ENCODE assay signal across 24 cellular contexts in genomic region chr14:69755784-69756183, GRCh38. TPM values are rescaled to one million over a fixed set of nuclear protein-coding genes. Genes with fewer than 3 reads are reported as not detected.
DNase-seq lines count a peak whose midpoint lies in the region; ATAC-seq and TF ChIP-seq lines count a peak whose summit lies in the region.
"Had no signal": no experiment of that assay in that cellular context is flagged by ENCODE, and none has a peak within 500 bp of the region (broad histone marks: within the 10 kb centered on the region; RNA-seq: fewer than 3 reads in every experiment).

No MANE protein-coding gene starts in this region.

- no peaks in the 10 kb centered on the region for H3K27me3 ChIP-seq in Peyer's patch
- H3K27me3 ChIP-seq: SJCRH30 had no signal

- H3K27me3 Mint-ChIP-seq in progenitor cell of endocrine pancreas: no peaks in the 10 kb centered on the region
- H3K27me3 Mint-ChIP-seq: B cell; effector memory CD8-positive, alpha-beta T cell had no signal

- H3K4me3 ChIP-seq in HFF-Myc (replicated peaks; ENCODE audit: low read depth, low read length) (no peak overlapping the region), Peyer's patch (no peak overlapping the region)
- H3K4me3 ChIP-seq: SJCRH30 had no signal

- no peak overlapping the region for H3K4me3 Mint-ChIP-seq in progenitor cell of endocrine pancreas (ENCODE audit: low read depth)
- H3K4me3 Mint-ChIP-seq: activated T-helper 1 cell treated with anti-CD3 and anti-CD28 coated beads, Interleukin-12 subunit alpha, Interleukin-12 subunit beta, Interleukin-2, Interleukin-4 antibody, amounts not matched to agents 30 ng/mL and 10 ng/mL and 1 ng/mL, durations not matched to agents 14 hours and 24 hours and 36 hours; B cell; effector memory CD8-positive, alpha-beta T cell; stimulated activated effector memory CD8-positive, alpha-beta T cell treated with anti-CD3 and anti-CD28 coated beads, Interleukin-12 subunit alpha, Interleukin-12 subunit beta, amount 100 ng/mL, for 72 hours had no signal

- ATAC-seq in esophagus mucosa (peak; percentile 82), GM21723 (IDR thresholded peaks at IDR 0.05; ENCODE audit: unreplicated experiment) (no peak), SK-N-SH treated with all-trans-retinoic acid at 6 μM for 48 hours (no peak)
- ATAC-seq: effector memory CD8-positive, alpha-beta T cell; stimulated activated effector memory CD8-positive, alpha-beta T cell treated with anti-CD3 and anti-CD28 coated beads, Interleukin-12 subunit alpha, Interleukin-12 subunit beta, amount 100 ng/mL, for 72 hours had no signal

- peaks cover 0 to 4% (median 1%) of the 10 kb centered on the region in 4 donors for H3K4me1 ChIP-seq in Peyer's patch
- H3K4me1 ChIP-seq: parathyroid adenoma, SJCRH30 had no signal

- H3K4me1 Mint-ChIP-seq in progenitor cell of endocrine pancreas (ENCODE audit: low read depth): peaks cover 6% of the 10 kb centered on the region
- H3K4me1 Mint-ChIP-seq: stimulated activated effector memory CD8-positive, alpha-beta T cell treated with anti-CD3 and anti-CD28 coated beads, Interleukin-12 subunit alpha, Interleukin-12 subunit beta, amount 100 ng/mL, for 72 hours had no signal

- H3K9me3 ChIP-seq in Peyer's patch: no peaks in the 10 kb centered on the region
- H3K9me3 ChIP-seq: SJCRH30 had no signal

- no peaks in the 10 kb centered on the region for H3K9me3 Mint-ChIP-seq in progenitor cell of endocrine pancreas (ENCODE audit: low read depth)
- H3K9me3 Mint-ChIP-seq: activated T-helper 1 cell treated with anti-CD3 and anti-CD28 coated beads, Interleukin-12 subunit alpha, Interleukin-12 subunit beta, Interleukin-2, Interleukin-4 antibody, amounts not matched to agents 30 ng/mL and 10 ng/mL and 1 ng/mL, durations not matched to agents 14 hours and 24 hours and 36 hours; effector memory CD8-positive, alpha-beta T cell; stimulated activated effector memory CD8-positive, alpha-beta T cell treated with anti-CD3 and anti-CD28 coated beads, Interleukin-12 subunit alpha, Interleukin-12 subunit beta, amount 100 ng/mL, for 72 hours had no signal

- TF ChIP-seq POLR2A in Peyer's patch (IDR thresholded peaks at IDR 0.05): peak in 1 of 2 donors; percentile 24

- H3K36me3 ChIP-seq in Peyer's patch: no peaks in the 10 kb centered on the region
- H3K36me3 ChIP-seq: SJCRH30 had no signal

- H3K27ac ChIP-seq in Peyer's patch: peak overlapping the region in 3 of 4 donors; percentile 68 to 97 (median 94)
- H3K27ac ChIP-seq: parathyroid adenoma, SJCRH30 had no signal

- no peaks in the 10 kb centered on the region for H3K36me3 Mint-ChIP-seq in progenitor cell of endocrine pancreas (ENCODE audit: insufficient read depth)
- H3K36me3 Mint-ChIP-seq: stimulated activated effector memory CD8-positive, alpha-beta T cell treated with anti-CD3 and anti-CD28 coated beads, Interleukin-12 subunit alpha, Interleukin-12 subunit beta, amount 100 ng/mL, for 72 hours had no signal

- TF ChIP-seq CTCF in HFF-Myc (IDR thresholded peaks at IDR 0.05; ENCODE audit: low read depth, low read length, missing control alignments) (no peak), Peyer's patch (IDR thresholded peaks at IDR 0.05) (no peak), progenitor cell of endocrine pancreas (IDR thresholded peaks at IDR 0.05; ENCODE audit: unreplicated experiment) (no peak), GM13977 (IDR thresholded peaks at IDR 0.05; ENCODE audit: extremely low read depth, insufficient read depth, missing control alignments) (no peak)

- in situ Hi-C loops in GM13977 (cut with MboI; ENCODE audit: low pct_unique_long_range_greater_than_20kb, low sequenced_read_pairs, unreplicated experiment): no loop called here

- H3K27ac Mint-ChIP-seq in progenitor cell of endocrine pancreas: peak overlapping the region; percentile 33
- H3K27ac Mint-ChIP-seq: activated T-helper 1 cell treated with anti-CD3 and anti-CD28 coated beads, Interleukin-12 subunit alpha, Interleukin-12 subunit beta, Interleukin-2, Interleukin-4 antibody, amounts not matched to agents 30 ng/mL and 10 ng/mL and 1 ng/mL, durations not matched to agents 14 hours and 24 hours and 36 hours; B cell; effector memory CD8-positive, alpha-beta T cell; stimulated activated effector memory CD8-positive, alpha-beta T cell treated with anti-CD3 and anti-CD28 coated beads, Interleukin-12 subunit alpha, Interleukin-12 subunit beta, amount 100 ng/mL, for 72 hours had no signal

- DNase-seq in HFF-Myc (ENCODE audit: extremely low read depth, low read depth) (peak; percentile 11), Peyer's patch (peak in 1 of 3 donors; percentile 78), progenitor cell of endocrine pancreas (ENCODE audit: low spot score, unreplicated experiment) (no peak), NCI-H1048 (lab: John Stamatoyannopoulos, UW) (no peak), GM13977 (ENCODE audit: low spot score) (no peak)
- DNase-seq: activated CD4-positive, alpha-beta T cell treated with anti-CD3 and anti-CD28 coated beads, Interleukin-2, amount 50 U/mL, for 48 hours; central memory CD4-positive, alpha-beta T cell; effector memory CD8-positive, alpha-beta T cell; GF-D8; KG1; NCI-H1092; NCI-H2081 treated with DMSO at 0.1 percent for 48 hours; NCI-H524 treated with DMSO at 0.1 percent for 48 hours; OCI-M1; SJCRH30; trophoblast cell had no signal

TF ChIP-seq in SK-N-SH treated with all-trans-retinoic acid at 6 μM for 48 hours, 23 proteins besides CTCF, POLR2A, EP300 and RAD21:
- TF ChIP-seq PATZ1 (CRISPR knock-in tag; IDR thresholded peaks at IDR 0.05; ENCODE audit: borderline replicate concordance) (no peak), ZFP30 (CRISPR knock-in tag; IDR thresholded peaks at IDR 0.05) (no peak), ZC3H10 (CRISPR knock-in tag; IDR thresholded peaks at IDR 0.05) (no peak)

RNA-seq across cellular contexts. Expression of gene SRSF5, which starts 11.2 kb away (rescaled TPM):
- total RNA-seq in Peyer's patch (100 to 1,000 TPM; 339 to 528 (median 434) TPM), esophagus mucosa (217 TPM), progenitor cell of endocrine pancreas (379 and 402 TPM in 2 replicates)

RNA-seq across cellular contexts. Expression of gene SLC10A1, which starts 41.3 kb away (rescaled TPM):
- total RNA-seq in Peyer's patch (not detected), esophagus mucosa (not detected), progenitor cell of endocrine pancreas (not detected in 2 replicates)
- total RNA-seq: activated T-helper 1 cell treated with anti-CD3 and anti-CD28 coated beads, Interleukin-12 subunit alpha, Interleukin-12 subunit beta, Interleukin-2, Interleukin-4 antibody, amounts not matched to agents 30 ng/mL and 10 ng/mL and 1 ng/mL, durations not matched to agents 14 hours and 24 hours and 36 hours; B cell; mononuclear cell; SJCRH30 had no signal
